ENCODE assay signal across 13 cellular contexts in genomic region chr1:113058861-113059441, GRCh38. TPM values are rescaled to one million over a fixed set of nuclear protein-coding genes. Genes with fewer than 3 reads are reported as not detected.
DNase-seq lines count a peak whose midpoint lies in the region; ATAC-seq, FAIRE-seq and TF ChIP-seq lines count a peak whose summit lies in the region.
"Had no signal": no experiment of that assay in that cellular context is flagged by ENCODE, and none has a peak within 500 bp of the region (broad histone marks: within the 10 kb centered on the region; RNA-seq: fewer than 3 reads in every experiment).

No MANE protein-coding gene starts in this region.

- no peaks in the 10 kb centered on the region for H3K36me3 Mint-ChIP-seq in activated naive CD8-positive, alpha-beta T cell treated with anti-CD3 and anti-CD28 coated beads for 36 hours
- H3K36me3 Mint-ChIP-seq in activated naive CD8-positive, alpha-beta T cell treated with anti-CD3 and anti-CD28 coated beads, Interleukin-2, amount 50 U/mL, for 24 hours (ENCODE audit: low read depth) = no peaks in the 10 kb centered on the region
- no peaks in the 10 kb centered on the region for H3K36me3 Mint-ChIP-seq in type B pancreatic cell
- H3K36me3 Mint-ChIP-seq: natural killer cell treated with Interleukin-12 subunit alpha and Interleukin-12 subunit beta and Interleukin-15 and Interleukin-18, amount 100 ng/mL, for 72 hours had no signal

- ATAC-seq in activated naive CD8-positive, alpha-beta T cell treated with anti-CD3 and anti-CD28 coated beads, Interleukin-2, amount 50 U/mL, for 24 hours = no peak
- ATAC-seq in HG03342 (IDR thresholded peaks at IDR 0.05; ENCODE audit: unreplicated experiment) = no peak
- ATAC-seq: activated T-helper 17 cell treated with anti-CD3 and anti-CD28 coated beads, Interleukin-2, amount 50 U/mL, for 72 hours; natural killer cell treated with Interleukin-12 subunit alpha and Interleukin-12 subunit beta and Interleukin-15 and Interleukin-18, amount 100 ng/mL, for 72 hours had no signal

- no peak for DNase-seq in activated naive CD8-positive, alpha-beta T cell treated with anti-CD3 and anti-CD28 coated beads for 36 hours
- no peak for DNase-seq in activated naive CD8-positive, alpha-beta T cell treated with anti-CD3 and anti-CD28 coated beads, Interleukin-2, amount 50 U/mL, for 24 hours
- DNase-seq in UCSD-AML1 (lab: John Stamatoyannopoulos, UW; ENCODE audit: unreplicated experiment) = peak; percentile 28
- peak; percentile 34 for DNase-seq in kidney epithelial cell (ENCODE audit: low read depth)
- DNase-seq in type B pancreatic cell (ENCODE audit: extremely low spot score, unreplicated experiment) = no peak
- no peak for DNase-seq in activated gamma-delta T cell (lab: John Stamatoyannopoulos, UW)
- no peak for DNase-seq in GM12892 (ENCODE audit: insufficient read length)
- DNase-seq: activated CD4-positive, alpha-beta T cell treated with anti-CD3 and anti-CD28 coated beads, Interleukin-2, amount 10 ng/mL, durations not matched to agents 7 days and 5 days; central memory CD4-positive, alpha-beta T cell; stimulated activated CD8-positive, alpha-beta memory T cell treated with anti-CD3 and anti-CD28 coated beads, Interleukin-4, amount 100 ng/mL, for 48 hours had no signal

- no peak for TF ChIP-seq CTCF in kidney epithelial cell (IDR thresholded peaks at IDR 0.05; ENCODE audit: insufficient read depth, low read length, poor library complexity, severe bottlenecking)
- no peak for TF ChIP-seq CTCF in type B pancreatic cell (conservative IDR thresholded peaks at IDR 0.05)

- peaks cover under 1% of the 10 kb centered on the region for H3K4me1 Mint-ChIP-seq in activated naive CD8-positive, alpha-beta T cell treated with anti-CD3 and anti-CD28 coated beads for 36 hours
- peaks cover 5% of the 10 kb centered on the region for H3K4me1 Mint-ChIP-seq in activated naive CD8-positive, alpha-beta T cell treated with anti-CD3 and anti-CD28 coated beads, Interleukin-2, amount 50 U/mL, for 24 hours
- H3K4me1 Mint-ChIP-seq in type B pancreatic cell (ENCODE audit: unreplicated experiment) = peaks cover 25% of the 10 kb centered on the region
- H3K4me1 Mint-ChIP-seq: activated T-helper 17 cell treated with anti-CD3 and anti-CD28 coated beads, Interleukin-2, amount 50 U/mL, for 72 hours had no signal

- peak overlapping the region; percentile 67 for H3K27ac Mint-ChIP-seq in activated naive CD8-positive, alpha-beta T cell treated with anti-CD3 and anti-CD28 coated beads for 36 hours
- no peak overlapping the region for H3K27ac Mint-ChIP-seq in activated naive CD8-positive, alpha-beta T cell treated with anti-CD3 and anti-CD28 coated beads, Interleukin-2, amount 50 U/mL, for 24 hours
- H3K27ac Mint-ChIP-seq in type B pancreatic cell = peak overlapping the region; percentile 25
- H3K27ac Mint-ChIP-seq: activated CD4-positive, alpha-beta T cell treated with anti-CD3 and anti-CD28 coated beads, Interleukin-2, amount 10 ng/mL, durations not matched to agents 7 days and 5 days; activated T-helper 17 cell treated with anti-CD3 and anti-CD28 coated beads, Interleukin-2, amount 50 U/mL, for 72 hours; natural killer cell treated with Interleukin-12 subunit alpha and Interleukin-12 subunit beta and Interleukin-15 and Interleukin-18, amount 100 ng/mL, for 72 hours had no signal

- no peaks in the 10 kb centered on the region for H3K27me3 Mint-ChIP-seq in activated naive CD8-positive, alpha-beta T cell treated with anti-CD3 and anti-CD28 coated beads for 36 hours
- H3K27me3 Mint-ChIP-seq in activated naive CD8-positive, alpha-beta T cell treated with anti-CD3 and anti-CD28 coated beads, Interleukin-2, amount 50 U/mL, for 24 hours = no peaks in the 10 kb centered on the region
- H3K27me3 Mint-ChIP-seq in type B pancreatic cell = no peaks in the 10 kb centered on the region
- H3K27me3 Mint-ChIP-seq: activated CD4-positive, alpha-beta T cell treated with anti-CD3 and anti-CD28 coated beads, Interleukin-2, amount 10 ng/mL, durations not matched to agents 7 days and 5 days; activated T-helper 17 cell treated with anti-CD3 and anti-CD28 coated beads, Interleukin-2, amount 50 U/mL, for 72 hours; natural killer cell treated with Interleukin-12 subunit alpha and Interleukin-12 subunit beta and Interleukin-15 and Interleukin-18, amount 100 ng/mL, for 72 hours had no signal

- TF ChIP-seq POLR2A in GM12892 (IDR thresholded peaks at IDR 0.05; ENCODE audit: low read depth, low read length) = no peak

- H3K9me3 Mint-ChIP-seq in activated naive CD8-positive, alpha-beta T cell treated with anti-CD3 and anti-CD28 coated beads for 36 hours = no peaks in the 10 kb centered on the region
- H3K9me3 Mint-ChIP-seq in activated naive CD8-positive, alpha-beta T cell treated with anti-CD3 and anti-CD28 coated beads, Interleukin-2, amount 50 U/mL, for 24 hours = no peaks in the 10 kb centered on the region
- H3K9me3 Mint-ChIP-seq in type B pancreatic cell = no peaks in the 10 kb centered on the region
- H3K9me3 Mint-ChIP-seq: activated CD4-positive, alpha-beta T cell treated with anti-CD3 and anti-CD28 coated beads, Interleukin-2, amount 10 ng/mL, durations not matched to agents 7 days and 5 days; activated T-helper 17 cell treated with anti-CD3 and anti-CD28 coated beads, Interleukin-2, amount 50 U/mL, for 72 hours; natural killer cell treated with Interleukin-12 subunit alpha and Interleukin-12 subunit beta and Interleukin-15 and Interleukin-18, amount 100 ng/mL, for 72 hours had no signal

- H3K27me3 ChIP-seq in kidney epithelial cell (ENCODE audit: control insufficient read depth, insufficient read depth, low read length) = no peaks in the 10 kb centered on the region

- no peak overlapping the region for H3K4me3 Mint-ChIP-seq in activated naive CD8-positive, alpha-beta T cell treated with anti-CD3 and anti-CD28 coated beads for 36 hours
- no peak overlapping the region for H3K4me3 Mint-ChIP-seq in activated naive CD8-positive, alpha-beta T cell treated with anti-CD3 and anti-CD28 coated beads, Interleukin-2, amount 50 U/mL, for 24 hours
- H3K4me3 Mint-ChIP-seq in type B pancreatic cell = no peak overlapping the region
- H3K4me3 Mint-ChIP-seq: activated CD4-positive, alpha-beta T cell treated with anti-CD3 and anti-CD28 coated beads, Interleukin-2, amount 10 ng/mL, durations not matched to agents 7 days and 5 days; activated T-helper 17 cell treated with anti-CD3 and anti-CD28 coated beads, Interleukin-2, amount 50 U/mL, for 72 hours; natural killer cell treated with Interleukin-12 subunit alpha and Interleukin-12 subunit beta and Interleukin-15 and Interleukin-18, amount 100 ng/mL, for 72 hours had no signal

- no peak for FAIRE-seq in GM12892 (lab: Jason Lieb, UNC)

- no peak overlapping the region for H3K4me3 ChIP-seq in kidney epithelial cell (ENCODE audit: low read depth, low read length)

- no peaks in the 10 kb centered on the region for H3K36me3 ChIP-seq in kidney epithelial cell (ENCODE audit: control insufficient read depth, insufficient read depth, low read length)

RNA-seq across cellular contexts. Expression of gene LRIG2, which starts 14.0 kb away (rescaled TPM):
- total RNA-seq in activated naive CD8-positive, alpha-beta T cell treated with anti-CD3 and anti-CD28 coated beads for 36 hours = 1 to 10 TPM; 5.6 to 6.5 TPM
- total RNA-seq in kidney epithelial cell (7.7 and 8.3 TPM in 2 replicates), type B pancreatic cell (ENCODE audit: low replicate concordance) (17.7 and 18.3 TPM in 2 replicates)
- 6.1 TPM for polyA plus RNA-seq in GM12892 (2012; ENCODE audit: missing spikeins)

Comparison
In these comparisons a context has a peak if more than half of its experiments do, and no peak if none do; other contexts are left out.
1. DNase-seq: peak in UCSD-AML1 (single experiment) and kidney epithelial cell (single experiment); none in activated naive CD8-positive, alpha-beta T cell treated with anti-CD3 and anti-CD28 coated beads for 36 hours (single experiment), activated naive CD8-positive, alpha-beta T cell treated with anti-CD3 and anti-CD28 coated beads, Interleukin-2, amount 50 U/mL, for 24 hours (single experiment), type B pancreatic cell (single experiment), activated gamma-delta T cell (single experiment) and GM12892 (single experiment).